1 cellular context compared by ENCODE assay signal in genomic region chr2:241540766-241541561, GRCh38.
A peak's percentile ranks its signal among the peaks of the same experiment; 100 is the strongest.
TF ChIP-seq lines count a peak whose summit lies in the region.

No MANE protein-coding gene starts in this region.

TF ChIP-seq in HepG2, 621 proteins besides CTCF, POLR2A, EP300 and RAD21 (continued from another document and continues in another):
- TF ChIP-seq CSRNP2 (CRISPR knock-in tag; conservative IDR thresholded peaks at IDR 0.05; ENCODE audit: low read depth) (no peak), BCL3 (CRISPR knock-in tag; IDR thresholded peaks at IDR 0.05) (no peak), ZFYVE20 (CRISPR knock-in tag; IDR thresholded peaks at IDR 0.05; ENCODE audit: borderline replicate concordance, low read depth) (peak; percentile 58; the same call in 1 of the 2 replicates), KMT2B (CRISPR knock-in tag; IDR thresholded peaks at IDR 0.05) (no peak), DPF2 (CRISPR knock-in tag; IDR thresholded peaks at IDR 0.05; ENCODE audit: borderline replicate concordance, low read depth) (no peak), AKNA (CRISPR knock-in tag; IDR thresholded peaks at IDR 0.05; ENCODE audit: borderline replicate concordance) (no peak), SMAD1 (CRISPR knock-in tag; IDR thresholded peaks at IDR 0.05; ENCODE audit: borderline replicate concordance, low read depth) (no peak), ZNF792 (CRISPR knock-in tag; IDR thresholded peaks at IDR 0.05) (no peak), STAT5B (CRISPR knock-in tag; IDR thresholded peaks at IDR 0.05) (no peak), SUZ12 (IDR thresholded peaks at IDR 0.05; ENCODE audit: low read depth, low read length) (no peak), TBP (CRISPR knock-in tag; IDR thresholded peaks at IDR 0.05) (no peak), ZNF253 (CRISPR knock-in tag; IDR thresholded peaks at IDR 0.05; ENCODE audit: borderline replicate concordance) (no peak), ZNF543 (CRISPR knock-in tag; IDR thresholded peaks at IDR 0.05) (no peak), ZNF772 (CRISPR knock-in tag; IDR thresholded peaks at IDR 0.05) (no peak), U2AF1 (optimal IDR thresholded peaks at IDR 0.05; ENCODE audit: low read depth, low read length) (no peak), ZNF678 (CRISPR knock-in tag; IDR thresholded peaks at IDR 0.05) (0 out of 2 replicates have a peak, but pooled peaks have one; percentile 27), GZF1 (CRISPR knock-in tag; IDR thresholded peaks at IDR 0.05) (no peak), NFE2L2 (IDR thresholded peaks at IDR 0.05; ENCODE audit: low read length) (no peak), HBP1 (CRISPR knock-in tag; IDR thresholded peaks at IDR 0.05; ENCODE audit: low read depth) (no peak), ZNF710 (CRISPR knock-in tag; IDR thresholded peaks at IDR 0.05; ENCODE audit: borderline replicate concordance) (peak; percentile 61; the same call in 1 of the 2 replicates), U2AF2 (IDR thresholded peaks at IDR 0.05; ENCODE audit: low read depth, low read length) (no peak), YY1 (IDR thresholded peaks at IDR 0.05; ENCODE audit: insufficient read depth, insufficient replicate concordance, low read depth, low read length) (peak; percentile 60), FOXC1 (CRISPR knock-in tag; IDR thresholded peaks at IDR 0.05; ENCODE audit: borderline replicate concordance) (peak; percentile 60; the same call in 1 of the 2 replicates), PREB (CRISPR knock-in tag; IDR thresholded peaks at IDR 0.05) (no peak), SP4 (CRISPR knock-in tag; IDR thresholded peaks at IDR 0.05) (peak; percentile 71), ATF4 (CRISPR knock-in tag; IDR thresholded peaks at IDR 0.05) (peak in 1 of 2 experiments; percentile 33; a peak in 1 of 4 replicates), ZBTB43 (CRISPR knock-in tag; conservative IDR thresholded peaks at IDR 0.05) (no peak), SAP130 (CRISPR knock-in tag; IDR thresholded peaks at IDR 0.05; ENCODE audit: low read depth) (peak; percentile 51; the same call in 1 of the 2 replicates), KDM5B (CRISPR knock-in tag; IDR thresholded peaks at IDR 0.05; ENCODE audit: borderline replicate concordance) (no peak; the same call in 1 of the 2 replicates), ZNF441 (CRISPR knock-in tag; IDR thresholded peaks at IDR 0.05; ENCODE audit: borderline replicate concordance) (no peak), BORCS8-MEF2B (CRISPR knock-in tag; IDR thresholded peaks at IDR 0.05) (no peak), RBAK (CRISPR knock-in tag; IDR thresholded peaks at IDR 0.05) (no peak), ARNTL (CRISPR knock-in tag; IDR thresholded peaks at IDR 0.05) (no peak), HNF4G (IDR thresholded peaks at IDR 0.05; ENCODE audit: borderline replicate concordance, low read depth, low read length) (no peak), HNF4G (CRISPR knock-in tag; IDR thresholded peaks at IDR 0.05; ENCODE audit: borderline replicate concordance, low read depth) (0 out of 2 replicates have a peak, but pooled peaks have one; percentile 23), ZMYM4 (CRISPR knock-in tag; IDR thresholded peaks at IDR 0.05) (no peak), TRIM24 (CRISPR knock-in tag; IDR thresholded peaks at IDR 0.05) (no peak), KDM6A (CRISPR knock-in tag; IDR thresholded peaks at IDR 0.05; ENCODE audit: low read depth) (no peak), MED13 (CRISPR knock-in tag; IDR thresholded peaks at IDR 0.05) (peak; percentile 40; the same call in 1 of the 2 replicates), JUN (CRISPR knock-in tag; IDR thresholded peaks at IDR 0.05) (no peak), CBFB (CRISPR knock-in tag; IDR thresholded peaks at IDR 0.05) (no peak), ZFP37 (CRISPR knock-in tag; IDR thresholded peaks at IDR 0.05; ENCODE audit: borderline replicate concordance) (no peak), ZNF414 (CRISPR knock-in tag; IDR thresholded peaks at IDR 0.05) (no peak), NKX3-1 (CRISPR knock-in tag; IDR thresholded peaks at IDR 0.05) (no peak), ZGPAT (CRISPR knock-in tag; IDR thresholded peaks at IDR 0.05) (no peak), ZC3H13 (CRISPR knock-in tag; IDR thresholded peaks at IDR 0.05) (peak; percentile 36; the same call in 1 of the 2 replicates), ZKSCAN5 (CRISPR knock-in tag; IDR thresholded peaks at IDR 0.05) (no peak), SRY (CRISPR knock-in tag; IDR thresholded peaks at IDR 0.05) (no peak), TP53 (CRISPR knock-in tag; conservative IDR thresholded peaks at IDR 0.05) (no peak), ZNF740 (CRISPR knock-in tag; IDR thresholded peaks at IDR 0.05) (no peak), ZNF703 (CRISPR knock-in tag; IDR thresholded peaks at IDR 0.05; ENCODE audit: borderline replicate concordance) (no peak), ETV5 (CRISPR knock-in tag; IDR thresholded peaks at IDR 0.05; ENCODE audit: borderline replicate concordance) (no peak), SIN3A (IDR thresholded peaks at IDR 0.05; ENCODE audit: borderline replicate concordance, low read depth, low read length) (no peak)
